Comparison of ENCODE assay signal across 19 cellular contexts in the genomic region with DNA sequence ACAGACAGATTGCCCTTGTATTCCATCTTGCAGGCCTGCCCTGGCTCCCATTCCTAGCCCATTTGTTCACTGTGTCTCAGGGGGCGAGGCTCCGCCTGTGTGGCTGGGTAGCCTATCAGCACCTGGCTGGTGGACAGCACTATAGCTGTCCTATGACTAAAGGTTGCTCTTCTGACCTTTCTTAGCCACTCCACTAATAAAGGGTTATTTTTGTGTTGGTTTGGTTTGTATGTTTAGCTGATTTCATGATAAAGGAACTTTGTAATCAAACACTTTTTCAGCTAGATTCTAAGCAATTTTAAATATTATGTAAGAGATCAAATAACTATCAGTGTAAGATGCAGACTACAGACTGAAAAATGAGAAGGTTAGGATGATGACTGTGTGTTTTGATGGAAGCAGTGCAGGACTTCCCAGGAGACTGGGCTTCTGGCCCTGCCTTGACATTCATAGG.
DNase-seq lines count a peak whose midpoint lies in the region; ATAC-seq and TF ChIP-seq lines count a peak whose summit lies in the region.
"Had no signal": no experiment of that assay in that cellular context is flagged by ENCODE, and none has a peak within 500 bp of the region (broad histone marks: within the 10 kb centered on the region; RNA-seq: fewer than 3 reads in every experiment).

No MANE protein-coding gene starts in this region.

- H3K27me3 ChIP-seq in heart left ventricle (no peaks in the 10 kb centered on the region), RWPE2 (ENCODE audit: insufficient read depth, poor library complexity, severe bottlenecking) (no peaks in the 10 kb centered on the region), foreskin keratinocyte (no peaks in the 10 kb centered on the region), tibial artery (no peaks in the 10 kb centered on the region)
- H3K27me3 ChIP-seq: adrenal gland, neutrophil, right lobe of liver had no signal

- H3K27ac ChIP-seq in heart left ventricle (no peak overlapping the region), RWPE2 (ENCODE audit: poor library complexity, severe bottlenecking) (no peak overlapping the region), foreskin keratinocyte (no peak overlapping the region), tibial artery (peak overlapping the region; percentile 49 to 79)
- H3K27ac ChIP-seq: adrenal gland, HL-60, neutrophil, right lobe of liver had no signal

- no peak for TF ChIP-seq CTCF in heart left ventricle (IDR thresholded peaks at IDR 0.05)
- no peak for TF ChIP-seq CTCF in RWPE2 (IDR thresholded peaks at IDR 0.05; ENCODE audit: poor library complexity, severe bottlenecking)
- TF ChIP-seq CTCF in foreskin keratinocyte (conservative IDR thresholded peaks at IDR 0.05) = no peak
- no peak for TF ChIP-seq CTCF in tibial artery (IDR thresholded peaks at IDR 0.05)

- H3K4me1 ChIP-seq in heart left ventricle (peaks cover 0 to 75% (median 39%) of the 10 kb centered on the region in 12 donors), RWPE2 (ENCODE audit: insufficient read depth, poor library complexity, severe bottlenecking) (peaks cover 15% of the 10 kb centered on the region), foreskin keratinocyte (peaks cover 1% of the 10 kb centered on the region), tibial artery (peaks cover 0 to 99% (median 56%) of the 10 kb centered on the region in 4 donors)
- H3K4me1 ChIP-seq: adrenal gland, right lobe of liver had no signal

- intact Hi-C loops in heart left ventricle (cut with DNase I) = no loop called here
- intact Hi-C loops in Right ventricle myocardium inferior (cut with DNase I) = no loop called here
- intact Hi-C loops in tibial artery (cut with DNase I; ENCODE audit: low total_unique reads) = no loop called here

- H3K9me3 ChIP-seq in heart left ventricle (no peaks in the 10 kb centered on the region), RWPE2 (ENCODE audit: severe bottlenecking) (no peaks in the 10 kb centered on the region), tibial artery (no peaks in the 10 kb centered on the region)
- H3K9me3 ChIP-seq: adrenal gland, HAP-1, neutrophil, right lobe of liver had no signal

- H3K36me3 ChIP-seq in heart left ventricle (no peaks in the 10 kb centered on the region), RWPE2 (ENCODE audit: low read depth) (peaks cover 48% of the 10 kb centered on the region), tibial artery (no peaks in the 10 kb centered on the region)
- H3K36me3 ChIP-seq: adrenal gland, HAP-1, neutrophil, right lobe of liver had no signal

- ATAC-seq in heart left ventricle (peak in 3 of 4 donors; percentile 49 to 68 (median 56)), Right ventricle myocardium inferior (no peak), RWPE2 (ENCODE audit: low read depth) (peak; percentile 49; the same call in 2 of the 3 replicates), foreskin keratinocyte (peak; percentile 57), HG03097 (IDR thresholded peaks at IDR 0.05; ENCODE audit: low FRiP score, unreplicated experiment) (no peak)
- ATAC-seq: CD8-positive, alpha-beta T cell had no signal

- H3K4me3 ChIP-seq in heart left ventricle (no peak overlapping the region), RWPE2 (ENCODE audit: severe bottlenecking) (no peak overlapping the region), tibial artery (no peak overlapping the region)
- H3K4me3 ChIP-seq: adrenal gland, HAP-1, right lobe of liver had no signal

- DNase-seq in heart left ventricle (no peak), Right ventricle myocardium inferior (ENCODE audit: missing footprints) (no peak), RWPE2 (ENCODE audit: low spot score) (no peak), foreskin keratinocyte (no peak), tibial artery (no peak), NK-92 (lab: John Stamatoyannopoulos, UW; ENCODE audit: unreplicated experiment) (no peak)
- DNase-seq in activated CD4-positive, alpha-beta T cell treated with anti-CD3 and anti-CD28 coated beads for 48 hours = no peak
- DNase-seq: 8988T; activated CD4-positive, alpha-beta T cell treated with anti-CD3 and anti-CD28 coated beads, Interleukin-2, amount 50 U/mL, for 4 hours; adrenal gland; CD8-positive, alpha-beta T cell; NCI-H1694; right lobe of liver; stimulated activated CD4-positive, alpha-beta T cell treated with anti-CD3 and anti-CD28 coated beads, Interleukin-4, amount 100 ng/mL, for 24 hours; trophoblast cell had no signal

- TF ChIP-seq POLR2A in heart left ventricle (IDR thresholded peaks at IDR 0.05) = no peak

- 94 to 98% (median 95%) methylated on average over 2 of the region's 2 CpGs for WGBS in heart left ventricle, 4 donors

Comparison
In these comparisons a context has a peak if more than half of its experiments do, and no peak if none do; other contexts are left out.
1. ATAC-seq: peak in heart left ventricle (3 of 4), RWPE2 (single experiment) and foreskin keratinocyte (single experiment); none in Right ventricle myocardium inferior (single experiment) and HG03097 (single experiment).
2. H3K27ac ChIP-seq: peak in tibial artery (2 of 2); none in heart left ventricle (0 of 12), RWPE2 (single experiment) and foreskin keratinocyte (single experiment).